In genomic region chr13:40969169-40969901, GRCh38 we compare ENCODE assay signal across 8 cellular contexts. TPM values are rescaled to one million over a fixed set of nuclear protein-coding genes. Genes with fewer than 3 reads are reported as not detected.
DNase-seq lines count a peak whose midpoint lies in the region; ATAC-seq and TF ChIP-seq lines count a peak whose summit lies in the region.

No MANE protein-coding gene starts in this region.

- peak overlapping the region; percentile 72 for H3K27ac Mint-ChIP-seq in activated T-cell treated with anti-CD3 and anti-CD28 coated beads, Interleukin-2, amount 50 U/mL, for 24 hours

- H3K9me2 ChIP-seq in OCI-LY1 (ENCODE audit: low read depth, low read length): no peaks in the 10 kb centered on the region

- H3K4me3 Mint-ChIP-seq in activated T-cell treated with anti-CD3 and anti-CD28 coated beads, Interleukin-2, amount 50 U/mL, for 24 hours: peak overlapping the region; percentile 18

- intact Hi-C loops in spleen (cut with DNase I; ENCODE audit: low total_unique reads): no loop called here

- H2AFZ ChIP-seq in OCI-LY1 (ENCODE audit: low read length): no peak overlapping the region

- H3K4me1 ChIP-seq in OCI-LY1 (ENCODE audit: insufficient read depth, low read length, severe bottlenecking) (peaks cover 100% of the 10 kb centered on the region), spleen (peaks cover 81 to 100% (median 100%) of the 10 kb centered on the region in 6 donors)

- no peak for TF ChIP-seq POLR2A in spleen (IDR thresholded peaks at IDR 0.05)

- peak; percentile 71 for ATAC-seq in HG02870 (IDR thresholded peaks at IDR 0.05; ENCODE audit: unreplicated experiment)

- peak; percentile 36 for DNase-seq in activated T-cell treated with anti-CD3 and anti-CD28 coated beads, Interleukin-2, amount 50 U/mL, for 24 hours
- DNase-seq in activated T-cell treated with anti-CD3 and anti-CD28 coated beads, Interleukin-2, amount 50 U/mL, for 1 hour: no peak
- DNase-seq in spleen (no peak), NCI-H1694 treated with DMSO at 0.1 percent for 48 hours (lab: John Stamatoyannopoulos, UW) (no peak), NCI-H82 treated with DMSO at 0.1 percent for 48 hours (lab: John Stamatoyannopoulos, UW; ENCODE audit: unreplicated experiment) (no peak), OCI-M2 (lab: John Stamatoyannopoulos, UW; ENCODE audit: unreplicated experiment) (no peak)

- H3K36me3 ChIP-seq in OCI-LY1 (ENCODE audit: insufficient read depth, low read length) (peaks cover 59% of the 10 kb centered on the region), spleen (peaks cover 0 to 7% (median 0%) of the 10 kb centered on the region in 6 donors)

- peak overlapping the region; percentile 78 for H3K4me2 ChIP-seq in OCI-LY1 (ENCODE audit: low read length)

- H4K20me1 ChIP-seq in OCI-LY1 (ENCODE audit: insufficient read depth, low read length): peaks cover 4% of the 10 kb centered on the region; the same call in 1 of the 2 replicates

- WGBS in spleen, 5 donors: 50 to 65% (median 54%) methylated on average over 4 of the region's 4 CpGs

- H3K9me3 ChIP-seq in OCI-LY1 (ENCODE audit: low read length) (no peaks in the 10 kb centered on the region), spleen (no peaks in the 10 kb centered on the region)

- no peaks in the 10 kb centered on the region for H3K9me3 Mint-ChIP-seq in activated T-cell treated with anti-CD3 and anti-CD28 coated beads, Interleukin-2, amount 50 U/mL, for 24 hours

- H3K27ac ChIP-seq in OCI-LY1 (ENCODE audit: low read depth, low read length, poor library complexity, severe bottlenecking) (peak overlapping the region; percentile 55), spleen (peak overlapping the region in 5 of 8 donors; percentile 14 to 87 (median 37))

- H3K79me2 ChIP-seq in OCI-LY1 (ENCODE audit: insufficient read depth, low read length): peaks cover 100% of the 10 kb centered on the region

- no peaks in the 10 kb centered on the region for H3F3A ChIP-seq in OCI-LY1 (ENCODE audit: insufficient read depth, low read length)

- no peaks in the 10 kb centered on the region for H3K27me3 Mint-ChIP-seq in activated T-cell treated with anti-CD3 and anti-CD28 coated beads, Interleukin-2, amount 50 U/mL, for 24 hours

- H3K27me3 ChIP-seq in OCI-LY1 (ENCODE audit: insufficient read depth, low read length): no peaks in the 10 kb centered on the region
- no peaks in the 10 kb centered on the region for H3K27me3 ChIP-seq in spleen (replicated peaks in 1 of 7)

- TF ChIP-seq CTCF in OCI-LY1 (IDR thresholded peaks at IDR 0.05; ENCODE audit: low read length) (no peak), spleen (IDR thresholded peaks at IDR 0.05 in 8 of 11, conservative IDR thresholded peaks at IDR 0.05 in 3 of 11) (no peak)

- H3K4me3 ChIP-seq in OCI-LY1 (ENCODE audit: low read depth, low read length, poor library complexity, severe bottlenecking) (no peak overlapping the region), spleen (peak overlapping the region in 1 of 8 donors; percentile 13)

- no peak overlapping the region for H3K9ac ChIP-seq in OCI-LY1 (ENCODE audit: low read length)

- H3K4me1 Mint-ChIP-seq in activated T-cell treated with anti-CD3 and anti-CD28 coated beads, Interleukin-2, amount 50 U/mL, for 24 hours (ENCODE audit: low read depth): peaks cover 96% of the 10 kb centered on the region

- H3K36me3 Mint-ChIP-seq in activated T-cell treated with anti-CD3 and anti-CD28 coated beads, Interleukin-2, amount 50 U/mL, for 24 hours (ENCODE audit: low read depth): peaks cover 42% of the 10 kb centered on the region

RNA-seq across cellular contexts. Expression of gene ELF1, which starts 49.8 kb away (rescaled TPM):
- total RNA-seq in spleen: 100 to 1,000 TPM; 107 to 146 (median 124) TPM
- polyA plus RNA-seq in spleen: 10 to 100 TPM; 18.0 to 33.7 (median 28.3) TPM
